Comparison of ENCODE assay signal across 19 cellular contexts in the genomic region with DNA sequence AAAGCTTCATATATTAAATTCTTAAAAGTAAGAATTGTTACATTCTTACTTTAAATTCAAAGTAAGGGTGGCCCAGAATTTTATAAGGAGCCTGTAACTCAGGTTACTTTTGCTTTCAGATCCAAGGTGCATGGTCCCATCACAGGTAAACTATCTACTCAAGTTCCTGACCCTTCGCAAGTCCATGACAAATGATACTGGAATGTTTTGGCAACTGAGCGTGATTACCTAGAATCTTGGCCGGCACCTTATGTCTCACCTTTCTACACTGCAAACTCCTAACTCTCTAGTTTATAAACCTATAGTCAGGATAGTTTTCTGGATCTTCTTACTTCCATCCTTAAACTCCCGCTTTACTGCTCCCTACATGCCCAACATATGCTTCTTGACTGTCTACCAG.
DNase-seq lines count a peak whose midpoint lies in the region; ATAC-seq and TF ChIP-seq lines count a peak whose summit lies in the region.
"Had no signal": no experiment of that assay in that cellular context is flagged by ENCODE, and none has a peak within 500 bp of the region (broad histone marks: within the 10 kb centered on the region; RNA-seq: fewer than 3 reads in every experiment).

No MANE protein-coding gene starts in this region.

- peaks cover 14% of the 10 kb centered on the region for H3K79me1 ChIP-seq in trophoblast cell (ENCODE audit: low read length)

- 88% methylated on average over 4 of the region's 4 CpGs for WGBS in hepatocyte (ENCODE audit: low lambda C conversion rate, missing lambda C conversion rate)
- WGBS in trophoblast cell (ENCODE audit: extremely low coverage, insufficient coverage, insufficient read length), result no CpG with 5 or more reads among the region's 4 CpGs
- 93 to 96% (median 95%) methylated on average over 4 of the region's 4 CpGs for WGBS in ovary, 3 donors

- H2AFZ ChIP-seq in hepatocyte (no peak overlapping the region), trophoblast cell (ENCODE audit: insufficient read depth, low read length, poor library complexity) (no peak overlapping the region)
- H2AFZ ChIP-seq: GM23338 had no signal

- TF ChIP-seq CTCF in Calu3 (IDR thresholded peaks at IDR 0.05; ENCODE audit: unreplicated experiment) (no peak), RWPE1 (conservative IDR thresholded peaks at IDR 0.05; ENCODE audit: low read depth) (no peak), hepatocyte (IDR thresholded peaks at IDR 0.05; ENCODE audit: poor library complexity) (no peak), left ventricle myocardium inferior (IDR thresholded peaks at IDR 0.05; ENCODE audit: borderline replicate concordance) (no peak), ovary (IDR thresholded peaks at IDR 0.05) (no peak)
- TF ChIP-seq CTCF in activated CD8-positive, alpha-beta T cell treated with anti-CD3 and anti-CD28 coated beads for 36 hours (IDR thresholded peaks at IDR 0.05), result no peak

- no peak overlapping the region for H3K23ac ChIP-seq in trophoblast cell (ENCODE audit: low read length)

- no peaks in the 10 kb centered on the region for H3K9me3 ChIP-seq in hepatocyte (ENCODE audit: low read depth)
- no peaks in the 10 kb centered on the region for H3K9me3 ChIP-seq in trophoblast cell (ENCODE audit: insufficient read depth, low read depth, low read length)
- H3K9me3 ChIP-seq in left ventricle myocardium inferior (replicated peaks), result no peaks in the 10 kb centered on the region
- H3K9me3 ChIP-seq in ovary, result no peaks in the 10 kb centered on the region

- H3K36me3 ChIP-seq in hepatocyte (replicated peaks; ENCODE audit: insufficient read depth, low read depth) (no peaks in the 10 kb centered on the region), trophoblast cell (ENCODE audit: control insufficient read depth in 1 of 2, insufficient read depth in 2 of 2, low read length in 2 of 2) (no peaks in the 10 kb centered on the region), left ventricle myocardium inferior (no peaks in the 10 kb centered on the region), ovary (no peaks in the 10 kb centered on the region)

- no peak for TF ChIP-seq POLR2A in ovary (IDR thresholded peaks at IDR 0.05)

- no peak overlapping the region for H2AK5ac ChIP-seq in trophoblast cell (ENCODE audit: low read length)

- peaks cover 13% of the 10 kb centered on the region for H3K36me3 Mint-ChIP-seq in Calu3 (ENCODE audit: insufficient read depth, unreplicated experiment)
- H3K36me3 Mint-ChIP-seq in activated CD8-positive, alpha-beta T cell treated with anti-CD3 and anti-CD28 coated beads for 36 hours (ENCODE audit: low read depth), result no peaks in the 10 kb centered on the region
- H3K36me3 Mint-ChIP-seq: CD8-positive, alpha-beta T cell had no signal

- H3K4me3 Mint-ChIP-seq in Calu3 (ENCODE audit: low read depth, unreplicated experiment), result no peak overlapping the region
- no peak overlapping the region for H3K4me3 Mint-ChIP-seq in activated CD8-positive, alpha-beta T cell treated with anti-CD3 and anti-CD28 coated beads for 36 hours
- H3K4me3 Mint-ChIP-seq: CD8-positive, alpha-beta T cell; GM23338 had no signal

- no peaks in the 10 kb centered on the region for H3K79me2 ChIP-seq in hepatocyte
- no peaks in the 10 kb centered on the region for H3K79me2 ChIP-seq in trophoblast cell (ENCODE audit: control insufficient read depth, insufficient read depth, low read length, poor library complexity)

- H3K9me3 Mint-ChIP-seq in Calu3 (ENCODE audit: low read depth, unreplicated experiment), result no peaks in the 10 kb centered on the region
- no peaks in the 10 kb centered on the region for H3K9me3 Mint-ChIP-seq in activated CD8-positive, alpha-beta T cell treated with anti-CD3 and anti-CD28 coated beads for 36 hours
- H3K9me3 Mint-ChIP-seq: CD8-positive, alpha-beta T cell; GM23338 had no signal

- intact Hi-C loops in Calu3 (cut with micrococcal nuclease; ENCODE audit: unreplicated experiment), result loop anchor here (5.0 kb wide), 2 partner anchors 70 to 225 kb away; a partner anchor contains a TSS
- intact Hi-C loops in left ventricle myocardium inferior (cut with micrococcal nuclease), result no loop called here
- intact Hi-C loops in activated CD8-positive, alpha-beta T cell treated with anti-CD3 and anti-CD28 coated beads for 36 hours (cut with micrococcal nuclease), result no loop called here
- intact Hi-C loops in ovary (cut with DNase I), result no loop called here

- H3K4ac ChIP-seq in trophoblast cell (ENCODE audit: low read depth, low read length), result no peak overlapping the region

- H3K9ac ChIP-seq in trophoblast cell (ENCODE audit: low read length), result no peak overlapping the region

- H3K4me1 ChIP-seq in hepatocyte (ENCODE audit: insufficient read depth) (peaks cover 15% of the 10 kb centered on the region), trophoblast cell (ENCODE audit: control insufficient read depth in 1 of 2, insufficient read depth in 2 of 2, low read length in 2 of 2) (peaks cover 5 to 9% of the 10 kb centered on the region in 2 experiments), left ventricle myocardium inferior (no peaks in the 10 kb centered on the region), ovary (ENCODE audit: insufficient read depth) (no peaks in the 10 kb centered on the region)

- no peaks in the 10 kb centered on the region for H3K9me2 ChIP-seq in hepatocyte (replicated peaks; ENCODE audit: insufficient read depth)

- peak overlapping the region; percentile 62 for H4K91ac ChIP-seq in trophoblast cell (ENCODE audit: low read depth, low read length)

- no peak overlapping the region for H4K12ac ChIP-seq in trophoblast cell (ENCODE audit: low read depth, low read length)

- H3K27ac Mint-ChIP-seq in Calu3 (ENCODE audit: unreplicated experiment), result peak overlapping the region; percentile 72
- no peak overlapping the region for H3K27ac Mint-ChIP-seq in activated CD8-positive, alpha-beta T cell treated with anti-CD3 and anti-CD28 coated beads for 36 hours
- H3K27ac Mint-ChIP-seq: CD8-positive, alpha-beta T cell; GM23338 had no signal

- H4K8ac ChIP-seq in trophoblast cell (ENCODE audit: low read depth, low read length), result no peak overlapping the region

- no peak overlapping the region for H3K18ac ChIP-seq in trophoblast cell (ENCODE audit: low read length)

- H3K4me2 ChIP-seq in hepatocyte (no peak overlapping the region), trophoblast cell (ENCODE audit: low read length) (no peak overlapping the region)
- H3K4me2 ChIP-seq: GM23338 had no signal

- peaks cover 60% of the 10 kb centered on the region for H3K4me1 Mint-ChIP-seq in Calu3 (ENCODE audit: low read depth, unreplicated experiment)
- no peaks in the 10 kb centered on the region for H3K4me1 Mint-ChIP-seq in activated CD8-positive, alpha-beta T cell treated with anti-CD3 and anti-CD28 coated beads for 36 hours (ENCODE audit: low read depth)

- TF ChIP-seq EP300 in ovary (IDR thresholded peaks at IDR 0.05), result no peak

- H3K27me3 Mint-ChIP-seq in Calu3 (ENCODE audit: unreplicated experiment), result no peaks in the 10 kb centered on the region
- no peaks in the 10 kb centered on the region for H3K27me3 Mint-ChIP-seq in activated CD8-positive, alpha-beta T cell treated with anti-CD3 and anti-CD28 coated beads for 36 hours

- ATAC-seq in activated CD8-positive, alpha-beta T cell treated with anti-CD3 and anti-CD28 coated beads for 36 hours, result no peak
- ATAC-seq: CD8-positive, alpha-beta T cell; GM23338; K562; Right ventricle myocardium inferior had no signal

- POLR2A ChIA-PET in RWPE1 (lab: Yijun Ruan, JAX; ENCODE audit: low non-redundant PET), result no interaction called here
- POLR2A ChIA-PET in activated CD8-positive, alpha-beta T cell treated with anti-CD3 and anti-CD28 coated beads for 36 hours (lab: Charles Lee), result no interaction called here

- peak; percentile 44 for DNase-seq in Calu3
- peak; percentile 69 for DNase-seq in RWPE1 (ENCODE audit: low spot score)
- peak; percentile 12 for DNase-seq in hepatocyte (ENCODE audit: low spot score)
- peak; percentile 54 to 87 for DNase-seq in trophoblast cell
- DNase-seq in middle frontal gyrus (ENCODE audit: extremely low spot score, low spot score), result no peak
- no peak for DNase-seq in left ventricle myocardium inferior
- no peak for DNase-seq in activated CD8-positive, alpha-beta T cell treated with anti-CD3 and anti-CD28 coated beads for 36 hours
- DNase-seq in ovary, result no peak
- DNase-seq: CD8-positive, alpha-beta T cell; DMS 273 treated with DMSO at 0.1 percent for 48 hours; GF-D8; NCI-H1436; NCI-H2081; NCI-H510A treated with DMSO at 0.1 percent for 48 hours; NCI-H82 had no signal

- H2BK120ac ChIP-seq in trophoblast cell (ENCODE audit: insufficient read depth, low read length, poor library complexity), result peak overlapping the region; percentile 60

- no TSS peak for BruUV-seq in Calu3 (replicated peaks; lab: Mats Ljungman, UMichigan)

- no peak overlapping the region for H3K14ac ChIP-seq in trophoblast cell (ENCODE audit: low read length)

- peak overlapping the region; percentile 13 for H2BK12ac ChIP-seq in trophoblast cell (ENCODE audit: low read length)

- H3K27ac ChIP-seq in RWPE1 (no peak overlapping the region), hepatocyte (peak overlapping the region; percentile 81), trophoblast cell (ENCODE audit: low read depth, low read length) (no peak overlapping the region), left ventricle myocardium inferior (replicated peaks) (no peak overlapping the region), ovary (no peak overlapping the region)
- H3K27ac ChIP-seq: HL-60 had no signal

- H2BK5ac ChIP-seq in trophoblast cell (ENCODE audit: low read depth, low read length, poor library complexity), result peak overlapping the region; percentile 66

- H3K27me3 ChIP-seq in hepatocyte (no peaks in the 10 kb centered on the region), trophoblast cell (ENCODE audit: insufficient read depth, low read length) (no peaks in the 10 kb centered on the region), left ventricle myocardium inferior (ENCODE audit: low read depth) (no peaks in the 10 kb centered on the region), ovary (no peaks in the 10 kb centered on the region)

- H4K20me1 ChIP-seq in hepatocyte (ENCODE audit: insufficient read depth, poor library complexity, severe bottlenecking), result no peaks in the 10 kb centered on the region

- H3K4me3 ChIP-seq in hepatocyte (no peak overlapping the region), trophoblast cell (ENCODE audit: low read depth, low read length) (no peak overlapping the region), left ventricle myocardium inferior (no peak overlapping the region), ovary (no peak overlapping the region)
- H3K4me3 ChIP-seq: GM23338, K562 had no signal

- CTCF ChIA-PET in Calu3 (lab: Charles Lee), result no interaction called here
- CTCF ChIA-PET in RWPE1 (lab: Yijun Ruan, JAX), result no interaction called here
- CTCF ChIA-PET in activated CD8-positive, alpha-beta T cell treated with anti-CD3 and anti-CD28 coated beads for 36 hours (lab: Charles Lee), result no interaction called here

Comparison
In these comparisons a context has a peak if more than half of its experiments do, and no peak if none do; other contexts are left out.
1. DNase-seq: peak in Calu3 (single experiment), RWPE1 (single experiment), hepatocyte (single experiment) and trophoblast cell (2 of 2); none in middle frontal gyrus (single experiment), left ventricle myocardium inferior (single experiment), activated CD8-positive, alpha-beta T cell treated with anti-CD3 and anti-CD28 coated beads for 36 hours (single experiment) and ovary (0 of 5).